ENCODE assay signal across 24 cellular contexts in the genomic region with DNA sequence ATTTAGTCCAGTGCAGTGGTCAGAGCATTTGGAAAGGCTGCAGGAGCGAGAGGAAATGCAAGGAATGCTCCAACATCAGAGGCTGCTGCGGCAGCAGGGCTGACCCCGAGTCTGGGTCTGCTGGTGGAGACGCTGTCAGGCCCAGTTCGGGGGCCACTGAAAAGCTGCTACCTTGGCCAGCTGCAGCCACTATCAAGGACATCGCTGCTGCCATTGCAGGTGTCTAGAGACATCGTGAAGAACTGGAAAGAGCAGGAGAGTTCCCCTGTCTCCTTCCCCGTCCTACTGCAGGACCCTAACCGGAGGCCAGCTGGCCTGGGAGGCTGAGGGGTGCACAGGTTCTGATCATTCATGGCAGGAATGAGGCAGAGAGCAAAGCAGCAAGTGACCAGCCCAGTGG. TPM values are rescaled to one million over a fixed set of nuclear protein-coding genes. Genes with fewer than 3 reads are reported as not detected.
"Had no signal": no experiment of that assay in that cellular context is flagged by ENCODE, and none has a peak within 500 bp of the region (broad histone marks: within the 10 kb centered on the region; RNA-seq: fewer than 3 reads in every experiment).

No MANE protein-coding gene starts in this region.

- H3K4me2 ChIP-seq: neural progenitor cell had no signal

- ATAC-seq: heart left ventricle; left lobe of liver; natural killer cell treated with Interleukin-12 subunit alpha and Interleukin-12 subunit beta and Interleukin-15 and Interleukin-18, amount 100 ng/mL, for 72 hours; psoas muscle; sciatic nerve; stimulated activated naive B cell treated with anti-CD40 and anti-IgM and Interleukin-4, amounts not matched to agents 10 μg/mL and 1 μg/mL and 100 μg/mL, for 72 hours; stimulated activated naive CD8-positive, alpha-beta T cell treated with anti-CD3 and anti-CD28 coated beads, Interleukin-15, amount 100 ng/mL, for 72 hours had no signal

- FAIRE-seq: frontal cortex, islet of Langerhans had no signal

- H3K27ac ChIP-seq: colonic mucosa, heart left ventricle, neural progenitor cell, parathyroid adenoma, psoas muscle, testis, tibial nerve had no signal

- H3K4me3 ChIP-seq: colonic mucosa, heart left ventricle, neural progenitor cell, psoas muscle, testis, tibial nerve had no signal

- H3K9ac ChIP-seq: neural progenitor cell, parathyroid adenoma had no signal

- H3K9me3 ChIP-seq: colonic mucosa, heart left ventricle, psoas muscle, testis had no signal

- H3K27me3 ChIP-seq: colonic mucosa, neural progenitor cell, testis, tibial nerve had no signal

- H3K4me1 ChIP-seq: colonic mucosa, heart left ventricle, parathyroid adenoma, psoas muscle, testis, tibial nerve had no signal

- H2AFZ ChIP-seq: neural progenitor cell, parathyroid adenoma had no signal

- DNase-seq: colonic mucosa; dermis blood vessel endothelial cell; heart left ventricle; hypothalamus; midbrain; occipital lobe; psoas muscle; retina; stimulated activated CD4-positive, alpha-beta T cell treated with anti-CD3 and anti-CD28 coated beads, Interleukin-2, amount 100 ng/mL, for 24 hours; stimulated activated CD4-positive, alpha-beta T cell treated with anti-CD3 and anti-CD28 coated beads, Interleukin-4, amount 100 ng/mL, for 4 hours; stimulated activated naive B cell treated with anti-CD40 and anti-IgM and Interleukin-4, amounts not matched to agents 10 μg/mL and 1 μg/mL and 100 μg/mL, for 72 hours; stimulated activated naive CD8-positive, alpha-beta T cell treated with anti-CD3 and anti-CD28 coated beads, Interleukin-15, amount 100 ng/mL, for 72 hours; testis had no signal

- H3K79me2 ChIP-seq: parathyroid adenoma had no signal

- H3K36me3 ChIP-seq: colonic mucosa, heart left ventricle, neural progenitor cell, tibial nerve had no signal

RNA-seq across cellular contexts. Expression of gene GPR78, which starts 29.5 kb away (rescaled TPM):
- total RNA-seq: colonic mucosa; dermis blood vessel endothelial cell; glomerular endothelial cell; left lobe of liver; lower leg skin; natural killer cell treated with Interleukin-12 subunit alpha and Interleukin-12 subunit beta and Interleukin-15 and Interleukin-18, amount 100 ng/mL, for 72 hours; occipital lobe; psoas muscle; subcutaneous adipose tissue; tibial nerve had no signal
- polyA plus RNA-seq: heart left ventricle, psoas muscle had no signal

RNA-seq across cellular contexts. Expression of gene CPZ, which starts 41.9 kb away (rescaled TPM):
- total RNA-seq: dermis blood vessel endothelial cell; natural killer cell treated with Interleukin-12 subunit alpha and Interleukin-12 subunit beta and Interleukin-15 and Interleukin-18, amount 100 ng/mL, for 72 hours; psoas muscle had no signal
